Comparison of ENCODE assay signal across 9 cellular contexts in genomic region chr5:116779846-116780245, GRCh38.
"Had no signal": no experiment of that assay in that cellular context is flagged by ENCODE, and none has a peak within 500 bp of the region (broad histone marks: within the 10 kb centered on the region; RNA-seq: fewer than 3 reads in every experiment).

No MANE protein-coding gene starts in this region.

- H3K27ac Mint-ChIP-seq: GM23338, H9, HFFc6 had no signal

- H3K9ac ChIP-seq: GM23248 had no signal

- H3K9me3 Mint-ChIP-seq: GM23338 had no signal

- DNase-seq: GM23248, GOT3, H7, H9, HCEC 1CT, HFFc6 had no signal

- H3K4me3 Mint-ChIP-seq: GM23338, H9, HFFc6 had no signal

- H3K36me3 ChIP-seq: HAP-1 had no signal

- H3K4me2 ChIP-seq: GM23338 had no signal

- H3K9me3 ChIP-seq: HAP-1 had no signal

- H2AFZ ChIP-seq: GM23248, GM23338 had no signal

- FAIRE-seq: H54 had no signal

- H3K4me3 ChIP-seq: GM23248, GM23338, HAP-1 had no signal

- H3K27ac ChIP-seq: GM23248 had no signal
